In the genomic region with DNA sequence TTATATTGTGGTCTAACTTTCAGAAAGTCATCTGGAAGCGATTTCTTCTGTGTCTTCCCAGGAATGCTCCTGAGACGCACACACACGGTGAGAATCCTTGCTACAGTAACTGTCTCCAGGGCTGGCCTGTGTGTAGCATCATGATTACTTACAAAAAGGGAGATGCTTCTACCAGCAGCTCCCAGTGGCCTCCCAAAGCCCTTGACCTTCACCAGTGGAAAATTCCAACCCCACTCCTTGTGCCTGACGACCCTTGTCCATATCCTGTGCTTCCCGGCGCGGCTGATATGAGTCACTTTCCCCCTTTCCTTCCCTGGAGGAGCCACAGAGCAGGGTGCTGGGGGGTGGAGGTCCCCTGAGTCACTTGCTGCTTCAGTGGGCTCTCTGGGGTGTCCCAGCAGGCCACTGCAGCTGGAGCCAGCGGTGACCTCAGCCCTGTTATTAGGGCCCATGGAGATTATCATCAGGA, we compare ENCODE assay signal across 24 cellular contexts. TPM values are rescaled to one million over a fixed set of nuclear protein-coding genes. Genes with fewer than 3 reads are reported as not detected.
DNase-seq lines count a peak whose midpoint lies in the region; ATAC-seq and TF ChIP-seq lines count a peak whose summit lies in the region.
"Had no signal": no experiment of that assay in that cellular context is flagged by ENCODE, and none has a peak within 500 bp of the region (broad histone marks: within the 10 kb centered on the region; RNA-seq: fewer than 3 reads in every experiment).

No MANE protein-coding gene starts in this region.

- intact Hi-C loops in natural killer cell (cut with micrococcal nuclease): no loop called here

- no peaks in the 10 kb centered on the region for H3K4me1 Mint-ChIP-seq in natural killer cell

- DNase-seq in BJ (ENCODE audit: low read depth) (peak; percentile 21), HFF-Myc (ENCODE audit: extremely low read depth, low read depth) (peak; percentile 45), amniotic stem cell (lab: John Stamatoyannopoulos, UW) (peak; percentile 29), kidney glomerular epithelial cell (lab: John Stamatoyannopoulos, UW) (peak; percentile 24), SHP77 (lab: John Stamatoyannopoulos, UW) (no peak), OCI-M2 (lab: John Stamatoyannopoulos, UW; ENCODE audit: unreplicated experiment) (no peak), natural killer cell (no peak)
- DNase-seq: activated CD8-positive, alpha-beta memory T cell treated with anti-CD3 and anti-CD28 coated beads, Interleukin-2, amount 10 ng/mL, durations not matched to agents 7 days and 5 days; AML-193; central memory CD4-positive, alpha-beta T cell; GF-D8; GOT3; hypothalamus; Karpas-422; kidney; naive thymus-derived CD8-positive, alpha-beta T cell; NCI-H1105; NCI-H524 treated with DMSO at 0.1 percent for 48 hours; OCI-M1; stimulated activated CD8-positive, alpha-beta memory T cell treated with anti-CD3 and anti-CD28 coated beads, Interleukin-4, amount 100 ng/mL, for 48 hours had no signal

- H3K27me3 Mint-ChIP-seq in natural killer cell (ENCODE audit: low read depth in 2 of 2): no peaks in the 10 kb centered on the region
- H3K27me3 Mint-ChIP-seq: activated CD8-positive, alpha-beta memory T cell treated with anti-CD3 and anti-CD28 coated beads, Interleukin-2, amount 10 ng/mL, durations not matched to agents 7 days and 5 days; memory B cell; naive thymus-derived CD8-positive, alpha-beta T cell had no signal

- CTCF ChIA-PET in BJ (lab: Yijun Ruan, JAX): interaction anchor here (0.8 to 2.2 kb wide), 4 partner anchors 44 to 64 kb away, joined by 3 to 7 read pairs (median 5); partner anchors contain the start of gene GRIN2C

- no peaks in the 10 kb centered on the region for H3K9me3 Mint-ChIP-seq in natural killer cell
- H3K9me3 Mint-ChIP-seq: activated T-helper 2 cell treated with anti-CD3 and anti-CD28 coated beads, Interferon-gamma antibody, Interleukin-2, Interleukin-4, amounts not matched to agents 10 μg/mL and 5 μg/mL and 100 μg/mL, durations not matched to agents 14 hours and 24 hours and 36 hours; memory B cell; naive thymus-derived CD8-positive, alpha-beta T cell had no signal

- no peak overlapping the region for H3K4me3 ChIP-seq in BJ (ENCODE audit: low read depth, low read length)
- H3K4me3 ChIP-seq in HFF-Myc (replicated peaks; ENCODE audit: low read depth, low read length): no peak overlapping the region
- H3K4me3 ChIP-seq: vagina had no signal

- no peak for ATAC-seq in natural killer cell
- no peak for ATAC-seq in GM21360 (IDR thresholded peaks at IDR 0.05; ENCODE audit: unreplicated experiment)
- ATAC-seq: activated CD8-positive, alpha-beta memory T cell treated with anti-CD3 and anti-CD28 coated beads, Interleukin-2, amount 10 ng/mL, durations not matched to agents 7 days and 5 days; naive thymus-derived CD8-positive, alpha-beta T cell had no signal

- POLR2A ChIA-PET in BJ (lab: Charles Lee): interaction anchor here (0.6 kb wide), 1 partner anchor 1246 kb away, joined by 3 read pairs; no protein-coding TSS in a partner anchor

- TF ChIP-seq CTCF in BJ (IDR thresholded peaks at IDR 0.05; ENCODE audit: insufficient read depth, low read depth, low read length) (no peak), HFF-Myc (IDR thresholded peaks at IDR 0.05; ENCODE audit: low read depth, low read length, missing control alignments) (no peak), natural killer cell (IDR thresholded peaks at IDR 0.05) (no peak)

- H3K36me3 Mint-ChIP-seq in natural killer cell: no peaks in the 10 kb centered on the region

- no peak overlapping the region for H3K27ac Mint-ChIP-seq in natural killer cell
- H3K27ac Mint-ChIP-seq: activated CD8-positive, alpha-beta memory T cell treated with anti-CD3 and anti-CD28 coated beads, Interleukin-2, amount 10 ng/mL, durations not matched to agents 7 days and 5 days; activated T-helper 2 cell treated with anti-CD3 and anti-CD28 coated beads, Interferon-gamma antibody, Interleukin-2, Interleukin-4, amounts not matched to agents 10 μg/mL and 5 μg/mL and 100 μg/mL, durations not matched to agents 14 hours and 24 hours and 36 hours; memory B cell had no signal

- H3K27me3 ChIP-seq in BJ (ENCODE audit: control insufficient read depth, insufficient read depth, low read length): no peaks in the 10 kb centered on the region
- H3K27me3 ChIP-seq: vagina had no signal

- H3K36me3 ChIP-seq in BJ (ENCODE audit: control insufficient read depth, insufficient read depth, low read length): peaks cover 17% of the 10 kb centered on the region

- no peak overlapping the region for H3K4me3 Mint-ChIP-seq in natural killer cell
- H3K4me3 Mint-ChIP-seq: activated CD8-positive, alpha-beta memory T cell treated with anti-CD3 and anti-CD28 coated beads, Interleukin-2, amount 10 ng/mL, durations not matched to agents 7 days and 5 days; memory B cell; naive thymus-derived CD8-positive, alpha-beta T cell had no signal

RNA-seq across cellular contexts. Expression of gene NAT9, which starts 22.1 kb away (rescaled TPM):
- 39.5 and 50.6 TPM in 2 replicates for polyA plus RNA-seq in BJ (2011; rRNA removed)
- 20.0 and 44.7 TPM in 2 replicates for polyA minus RNA-seq in BJ (2011; rRNA and poly(A)+ RNA removed)
- total RNA-seq in natural killer cell: 10 to 100 TPM; 20.0 to 27.2 (median 24.8) TPM

RNA-seq across cellular contexts. Expression of gene NHERF1, which starts 49.8 kb away (rescaled TPM):
- 13.7 and 16.3 TPM in 2 replicates for polyA plus RNA-seq in BJ (2011; rRNA removed)
- polyA minus RNA-seq in BJ (2011; rRNA and poly(A)+ RNA removed): 11.0 and 16.0 TPM in 2 replicates
- total RNA-seq in natural killer cell: 100 to 1,000 TPM; 323 to 372 (median 362) TPM

Comparison
In these comparisons a context has a peak if more than half of its experiments do, and no peak if none do; other contexts are left out.
1. DNase-seq: peak in BJ (single experiment), HFF-Myc (single experiment), amniotic stem cell (single experiment) and kidney glomerular epithelial cell (single experiment); none in SHP77 (0 of 2), OCI-M2 (single experiment) and natural killer cell (single experiment).